1 cellular context compared by ENCODE assay signal in genomic region chrX:10900585-10901289, GRCh38.
A peak's percentile ranks its signal among the peaks of the same experiment; 100 is the strongest.
TF ChIP-seq lines count a peak whose summit lies in the region.

No MANE protein-coding gene starts in this region.

TF ChIP-seq in HepG2, 621 proteins besides CTCF, POLR2A, EP300 and RAD21 (continued from another document and continues in another):
- peak; percentile 40; the same call in 1 of the 2 replicates for TF ChIP-seq PAXIP1 (CRISPR knock-in tag; conservative IDR thresholded peaks at IDR 0.05)
- peak; percentile 76 for TF ChIP-seq NR2C2 (CRISPR knock-in tag; IDR thresholded peaks at IDR 0.05; ENCODE audit: borderline replicate concordance)
- no peak for TF ChIP-seq ZNF451 (CRISPR knock-in tag; IDR thresholded peaks at IDR 0.05)
- TF ChIP-seq NCOA2 (CRISPR knock-in tag; IDR thresholded peaks at IDR 0.05): peak; percentile 36; the same call in 1 of the 2 replicates
- no peak for TF ChIP-seq ZNF564 (CRISPR knock-in tag; IDR thresholded peaks at IDR 0.05)
- TF ChIP-seq, protein P1, sequence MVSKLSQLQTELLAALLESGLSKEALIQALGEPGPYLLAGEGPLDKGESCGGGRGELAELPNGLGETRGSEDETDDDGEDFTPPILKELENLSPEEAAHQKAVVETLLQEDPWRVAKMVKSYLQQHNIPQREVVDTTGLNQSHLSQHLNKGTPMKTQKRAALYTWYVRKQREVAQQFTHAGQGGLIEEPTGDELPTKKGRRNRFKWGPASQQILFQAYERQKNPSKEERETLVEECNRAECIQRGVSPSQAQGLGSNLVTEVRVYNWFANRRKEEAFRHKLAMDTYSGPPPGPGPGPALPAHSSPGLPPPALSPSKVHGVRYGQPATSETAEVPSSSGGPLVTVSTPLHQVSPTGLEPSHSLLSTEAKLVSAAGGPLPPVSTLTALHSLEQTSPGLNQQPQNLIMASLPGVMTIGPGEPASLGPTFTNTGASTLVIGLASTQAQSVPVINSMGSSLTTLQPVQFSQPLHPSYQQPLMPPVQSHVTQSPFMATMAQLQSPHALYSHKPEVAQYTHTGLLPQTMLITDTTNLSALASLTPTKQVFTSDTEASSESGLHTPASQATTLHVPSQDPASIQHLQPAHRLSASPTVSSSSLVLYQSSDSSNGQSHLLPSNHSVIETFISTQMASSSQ (IDR thresholded peaks at IDR 0.05; ENCODE audit: low read depth): peak; percentile 84
- TF ChIP-seq, protein P1 (CRISPR knock-in tag; IDR thresholded peaks at IDR 0.05; ENCODE audit: borderline replicate concordance): peak; percentile 88; the same call in 1 of the 2 replicates
- TF ChIP-seq SOX13 (IDR thresholded peaks at IDR 0.05): no peak
- peak in 1 of 2 experiments; percentile 54; a peak in 2 of 4 replicates for TF ChIP-seq SOX13 (CRISPR knock-in tag; conservative IDR thresholded peaks at IDR 0.05 in 1 of 2, IDR thresholded peaks at IDR 0.05 in 1 of 2)
- TF ChIP-seq ARID5B (CRISPR knock-in tag; IDR thresholded peaks at IDR 0.05): peak; percentile 29; the same call in 1 of the 2 replicates
- TF ChIP-seq FOXA1 (IDR thresholded peaks at IDR 0.05): no peak
- peak; percentile 58 for TF ChIP-seq FOXA1 (CRISPR knock-in tag; IDR thresholded peaks at IDR 0.05)
- TF ChIP-seq NFIC (IDR thresholded peaks at IDR 0.05; ENCODE audit: low read length): peak; percentile 64; the same call in 1 of the 2 replicates
- no peak for TF ChIP-seq GABPA (IDR thresholded peaks at IDR 0.05; ENCODE audit: low read depth, low read length)
- TF ChIP-seq GABPA (CRISPR knock-in tag; IDR thresholded peaks at IDR 0.05; ENCODE audit: low read depth): peak; percentile 77
- TF ChIP-seq CREM (IDR thresholded peaks at IDR 0.05): peak; percentile 20; the same call in 1 of the 2 replicates
- TF ChIP-seq CREM (CRISPR knock-in tag; IDR thresholded peaks at IDR 0.05): no peak
- TF ChIP-seq ZNF274 (CRISPR knock-in tag; IDR thresholded peaks at IDR 0.05): no peak
- peak; percentile 64; the same call in 1 of the 2 replicates for TF ChIP-seq ZNF703 (CRISPR knock-in tag; IDR thresholded peaks at IDR 0.05; ENCODE audit: borderline replicate concordance)
- TF ChIP-seq NR2F6 (IDR thresholded peaks at IDR 0.05): peak; percentile 89
- peak; percentile 31; the same call in 1 of the 2 replicates for TF ChIP-seq NR2F6 (CRISPR knock-in tag; IDR thresholded peaks at IDR 0.05)
- TF ChIP-seq ISL2 (CRISPR knock-in tag; IDR thresholded peaks at IDR 0.05): peak; percentile 44; the same call in 1 of the 2 replicates
- TF ChIP-seq HMG20B (CRISPR knock-in tag; conservative IDR thresholded peaks at IDR 0.05): peak; percentile 79; the same call in 1 of the 2 replicates
- TF ChIP-seq SOX6 (IDR thresholded peaks at IDR 0.05): no peak
- TF ChIP-seq SOX6 (CRISPR knock-in tag; IDR thresholded peaks at IDR 0.05): peak; percentile 54; the same call in 1 of the 2 replicates
- no peak for TF ChIP-seq ZIK1 (CRISPR knock-in tag; IDR thresholded peaks at IDR 0.05; ENCODE audit: borderline replicate concordance, low read depth)
- peak; percentile 76; the same call in 1 of the 2 replicates for TF ChIP-seq GATA4 (IDR thresholded peaks at IDR 0.05; ENCODE audit: borderline replicate concordance, low read depth)
- TF ChIP-seq, protein P2, sequence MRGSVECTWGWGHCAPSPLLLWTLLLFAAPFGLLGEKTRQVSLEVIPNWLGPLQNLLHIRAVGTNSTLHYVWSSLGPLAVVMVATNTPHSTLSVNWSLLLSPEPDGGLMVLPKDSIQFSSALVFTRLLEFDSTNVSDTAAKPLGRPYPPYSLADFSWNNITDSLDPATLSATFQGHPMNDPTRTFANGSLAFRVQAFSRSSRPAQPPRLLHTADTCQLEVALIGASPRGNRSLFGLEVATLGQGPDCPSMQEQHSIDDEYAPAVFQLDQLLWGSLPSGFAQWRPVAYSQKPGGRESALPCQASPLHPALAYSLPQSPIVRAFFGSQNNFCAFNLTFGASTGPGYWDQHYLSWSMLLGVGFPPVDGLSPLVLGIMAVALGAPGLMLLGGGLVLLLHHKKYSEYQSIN (CRISPR knock-in tag; IDR thresholded peaks at IDR 0.05; ENCODE audit: borderline replicate concordance): no peak
- TF ChIP-seq RERE (CRISPR knock-in tag; IDR thresholded peaks at IDR 0.05; ENCODE audit: low read depth): peak; percentile 91; the same call in 1 of the 2 replicates
- peak; percentile 18; the same call in 1 of the 2 replicates for TF ChIP-seq HDAC2 (CRISPR knock-in tag; IDR thresholded peaks at IDR 0.05)
- peak; percentile 33 for TF ChIP-seq TEAD3 (CRISPR knock-in tag; optimal IDR thresholded peaks at IDR 0.05; ENCODE audit: borderline replicate concordance)
- TF ChIP-seq, protein P3, sequence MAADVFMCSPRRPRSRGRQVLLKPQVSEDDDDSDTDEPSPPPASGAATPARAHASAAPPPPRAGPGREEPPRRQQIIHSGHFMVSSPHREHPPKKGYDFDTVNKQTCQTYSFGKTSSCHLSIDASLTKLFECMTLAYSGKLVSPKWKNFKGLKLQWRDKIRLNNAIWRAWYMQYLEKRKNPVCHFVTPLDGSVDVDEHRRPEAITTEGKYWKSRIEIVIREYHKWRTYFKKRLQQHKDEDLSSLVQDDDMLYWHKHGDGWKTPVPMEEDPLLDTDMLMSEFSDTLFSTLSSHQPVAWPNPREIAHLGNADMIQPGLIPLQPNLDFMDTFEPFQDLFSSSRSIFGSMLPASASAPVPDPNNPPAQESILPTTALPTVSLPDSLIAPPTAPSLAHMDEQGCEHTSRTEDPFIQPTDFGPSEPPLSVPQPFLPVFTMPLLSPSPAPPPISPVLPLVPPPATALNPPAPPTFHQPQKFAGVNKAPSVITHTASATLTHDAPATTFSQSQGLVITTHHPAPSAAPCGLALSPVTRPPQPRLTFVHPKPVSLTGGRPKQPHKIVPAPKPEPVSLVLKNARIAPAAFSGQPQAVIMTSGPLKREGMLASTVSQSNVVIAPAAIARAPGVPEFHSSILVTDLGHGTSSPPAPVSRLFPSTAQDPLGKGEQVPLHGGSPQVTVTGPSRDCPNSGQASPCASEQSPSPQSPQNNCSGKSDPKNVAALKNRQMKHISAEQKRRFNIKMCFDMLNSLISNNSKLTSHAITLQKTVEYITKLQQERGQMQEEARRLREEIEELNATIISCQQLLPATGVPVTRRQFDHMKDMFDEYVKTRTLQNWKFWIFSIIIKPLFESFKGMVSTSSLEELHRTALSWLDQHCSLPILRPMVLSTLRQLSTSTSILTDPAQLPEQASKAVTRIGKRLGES (CRISPR knock-in tag; IDR thresholded peaks at IDR 0.05; ENCODE audit: borderline replicate concordance): no peak
- TF ChIP-seq HNF4A (CRISPR knock-in tag; IDR thresholded peaks at IDR 0.05): peak; percentile 14; the same call in 1 of the 2 replicates
- TF ChIP-seq, protein P4, sequence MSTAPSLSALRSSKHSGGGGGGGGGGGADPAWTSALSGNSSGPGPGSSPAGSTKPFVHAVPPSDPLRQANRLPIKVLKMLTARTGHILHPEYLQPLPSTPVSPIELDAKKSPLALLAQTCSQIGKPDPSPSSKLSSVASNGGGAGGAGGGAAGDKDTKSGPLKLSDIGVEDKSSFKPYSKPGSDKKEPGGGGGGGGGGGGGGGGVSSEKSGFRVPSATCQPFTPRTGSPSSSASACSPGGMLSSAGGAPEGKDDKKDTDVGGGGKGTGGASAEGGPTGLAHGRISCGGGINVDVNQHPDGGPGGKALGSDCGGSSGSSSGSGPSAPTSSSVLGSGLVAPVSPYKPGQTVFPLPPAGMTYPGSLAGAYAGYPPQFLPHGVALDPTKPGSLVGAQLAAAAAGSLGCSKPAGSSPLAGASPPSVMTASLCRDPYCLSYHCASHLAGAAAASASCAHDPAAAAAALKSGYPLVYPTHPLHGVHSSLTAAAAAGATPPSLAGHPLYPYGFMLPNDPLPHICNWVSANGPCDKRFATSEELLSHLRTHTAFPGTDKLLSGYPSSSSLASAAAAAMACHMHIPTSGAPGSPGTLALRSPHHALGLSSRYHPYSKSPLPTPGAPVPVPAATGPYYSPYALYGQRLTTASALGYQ (CRISPR knock-in tag; IDR thresholded peaks at IDR 0.05): peak; percentile 75
